In genomic region chr16:72818286-72818845, GRCh38 we compare ENCODE assay signal across 15 cellular contexts.
DNase-seq lines count a peak whose midpoint lies in the region; ATAC-seq and TF ChIP-seq lines count a peak whose summit lies in the region.
"Had no signal": no experiment of that assay in that cellular context is flagged by ENCODE, and none has a peak within 500 bp of the region (broad histone marks: within the 10 kb centered on the region; RNA-seq: fewer than 3 reads in every experiment).

No MANE protein-coding gene starts in this region.

- no peaks in the 10 kb centered on the region for H3K9me2 ChIP-seq in HCT116 (ENCODE audit: insufficient read depth)

- TF ChIP-seq CTCF in AG09309 (IDR thresholded peaks at IDR 0.05; ENCODE audit: control insufficient read depth, insufficient read depth, low read depth, low read length, missing control alignments) (peak; percentile 31), HCT116 (IDR thresholded peaks at IDR 0.05 in 2 of 3, conservative IDR thresholded peaks at IDR 0.05 in 1 of 3; ENCODE audit: borderline replicate concordance in 1 of 3, insufficient read depth in 1 of 3, low read depth in 2 of 3, low read length in 2 of 3) (peak; percentile 8 to 44 (median 27); a peak in 3 of 6 replicates)

- H3K79me2 ChIP-seq in HCT116 (ENCODE audit: insufficient read depth, low read length): no peaks in the 10 kb centered on the region

- H3K27me3 ChIP-seq in HCT116 (ENCODE audit: insufficient read depth, low read length) (no peaks in the 10 kb centered on the region), aorta (ENCODE audit: control insufficient read depth in 1 of 2, insufficient read depth in 2 of 2, low read length in 1 of 2) (no peaks in the 10 kb centered on the region), mesenchymal stem cell (ENCODE audit: control insufficient read depth in 1 of 2, insufficient read depth in 1 of 2, low read length in 2 of 2) (no peaks in the 10 kb centered on the region)
- H3K27me3 ChIP-seq: thyroid gland had no signal

- no peak overlapping the region for H2AK5ac ChIP-seq in mesenchymal stem cell (ENCODE audit: low read length, severe bottlenecking)

- no peak overlapping the region for H3K9ac ChIP-seq in HCT116 (ENCODE audit: low read length)
- no peak overlapping the region for H3K9ac ChIP-seq in mesenchymal stem cell (ENCODE audit: low read length)
- H3K9ac ChIP-seq: parathyroid adenoma had no signal

- H2AFZ ChIP-seq in HCT116 (ENCODE audit: low read depth, low read length, poor library complexity, severe bottlenecking) (no peak overlapping the region), mesenchymal stem cell (ENCODE audit: low read depth, low read length) (no peak overlapping the region)
- H2AFZ ChIP-seq: parathyroid adenoma had no signal

- H3K9me3 Mint-ChIP-seq in activated CD4-positive, alpha-beta T cell treated with anti-CD3 and anti-CD28 coated beads, Interleukin-2, amount 10 ng/mL, durations not matched to agents 24 days and 14 days: no peaks in the 10 kb centered on the region
- no peaks in the 10 kb centered on the region for H3K9me3 Mint-ChIP-seq in activated T-helper 1 cell treated with anti-CD3 and anti-CD28 coated beads, Interleukin-12 subunit alpha, Interleukin-12 subunit beta, Interleukin-2, Interleukin-4 antibody, amounts not matched to agents 30 ng/mL and 10 ng/mL and 1 ng/mL, durations not matched to agents 14 hours and 24 hours and 36 hours
- H3K9me3 Mint-ChIP-seq: memory B cell had no signal

- peaks cover 2% of the 10 kb centered on the region for H3K79me1 ChIP-seq in mesenchymal stem cell (replicated peaks; ENCODE audit: low read length, poor library complexity, severe bottlenecking)

- no peak overlapping the region for H3K4ac ChIP-seq in mesenchymal stem cell (ENCODE audit: low read depth in 1 of 2, low read length in 2 of 2)

- POLR2A ChIA-PET in HCT116 (lab: Charles Lee): no interaction called here

- no peaks in the 10 kb centered on the region for H3K9me3 ChIP-seq in HCT116 (ENCODE audit: control insufficient read depth in 1 of 2, insufficient read depth in 1 of 2, low read depth in 1 of 2, low read length in 2 of 2)
- no peaks in the 10 kb centered on the region for H3K9me3 ChIP-seq in aorta (ENCODE audit: control insufficient read depth, low read length)
- no peaks in the 10 kb centered on the region for H3K9me3 ChIP-seq in mesenchymal stem cell (ENCODE audit: control insufficient read depth, low read length)
- H3K9me3 ChIP-seq: thyroid gland had no signal

- no peaks in the 10 kb centered on the region for H3K4me1 Mint-ChIP-seq in activated CD4-positive, alpha-beta T cell treated with anti-CD3 and anti-CD28 coated beads, Interleukin-2, amount 10 ng/mL, durations not matched to agents 24 days and 14 days
- peaks cover 4% of the 10 kb centered on the region for H3K4me1 Mint-ChIP-seq in activated T-helper 1 cell treated with anti-CD3 and anti-CD28 coated beads, Interleukin-12 subunit alpha, Interleukin-12 subunit beta, Interleukin-2, Interleukin-4 antibody, amounts not matched to agents 30 ng/mL and 10 ng/mL and 1 ng/mL, durations not matched to agents 14 hours and 24 hours and 36 hours (ENCODE audit: low read depth)
- H3K4me1 Mint-ChIP-seq: memory B cell had no signal

- H3K23ac ChIP-seq in mesenchymal stem cell (ENCODE audit: low read length in 2 of 2): no peak overlapping the region

- no peak overlapping the region for H3K4me3 Mint-ChIP-seq in activated CD4-positive, alpha-beta T cell treated with anti-CD3 and anti-CD28 coated beads, Interleukin-2, amount 10 ng/mL, durations not matched to agents 24 days and 14 days
- H3K4me3 Mint-ChIP-seq in activated T-helper 1 cell treated with anti-CD3 and anti-CD28 coated beads, Interleukin-12 subunit alpha, Interleukin-12 subunit beta, Interleukin-2, Interleukin-4 antibody, amounts not matched to agents 30 ng/mL and 10 ng/mL and 1 ng/mL, durations not matched to agents 14 hours and 24 hours and 36 hours: no peak overlapping the region
- H3K4me3 Mint-ChIP-seq: memory B cell had no signal

- no peaks in the 10 kb centered on the region for H3K36me3 Mint-ChIP-seq in activated CD4-positive, alpha-beta T cell treated with anti-CD3 and anti-CD28 coated beads, Interleukin-2, amount 10 ng/mL, durations not matched to agents 24 days and 14 days (ENCODE audit: low read depth)
- H3K36me3 Mint-ChIP-seq in activated T-helper 1 cell treated with anti-CD3 and anti-CD28 coated beads, Interleukin-12 subunit alpha, Interleukin-12 subunit beta, Interleukin-2, Interleukin-4 antibody, amounts not matched to agents 30 ng/mL and 10 ng/mL and 1 ng/mL, durations not matched to agents 14 hours and 24 hours and 36 hours (ENCODE audit: low read depth): no peaks in the 10 kb centered on the region

- H2BK12ac ChIP-seq in mesenchymal stem cell (ENCODE audit: low read length in 2 of 2): no peak overlapping the region

- no peak overlapping the region for H3K27ac Mint-ChIP-seq in activated CD4-positive, alpha-beta T cell treated with anti-CD3 and anti-CD28 coated beads, Interleukin-2, amount 10 ng/mL, durations not matched to agents 24 days and 14 days
- no peak overlapping the region for H3K27ac Mint-ChIP-seq in activated T-helper 1 cell treated with anti-CD3 and anti-CD28 coated beads, Interleukin-12 subunit alpha, Interleukin-12 subunit beta, Interleukin-2, Interleukin-4 antibody, amounts not matched to agents 30 ng/mL and 10 ng/mL and 1 ng/mL, durations not matched to agents 14 hours and 24 hours and 36 hours
- H3K27ac Mint-ChIP-seq: memory B cell had no signal

- BruUV-seq in HCT116 (replicated peaks; lab: Mats Ljungman, UMichigan): no TSS peak

- H4K91ac ChIP-seq in mesenchymal stem cell (ENCODE audit: low read length): no peak overlapping the region

- no peak for TF ChIP-seq POLR2A in HCT116 (IDR thresholded peaks at IDR 0.05; ENCODE audit: borderline replicate concordance, extremely low read depth, insufficient read depth, insufficient read length)

- H3K36me3 ChIP-seq in HCT116 (ENCODE audit: control insufficient read depth in 1 of 2, insufficient read depth in 2 of 2, low read length in 2 of 2): no peaks in the 10 kb centered on the region
- H3K36me3 ChIP-seq in aorta (ENCODE audit: control insufficient read depth in 1 of 2, insufficient read depth in 2 of 2, low read length in 1 of 2): no peaks in the 10 kb centered on the region
- no peaks in the 10 kb centered on the region for H3K36me3 ChIP-seq in mesenchymal stem cell (ENCODE audit: control insufficient read depth in 1 of 2, insufficient read depth in 2 of 2, low read depth in 1 of 2, low read length in 2 of 2)
- H3K36me3 ChIP-seq: thyroid gland had no signal

- TF ChIP-seq RAD21 in HCT116 (IDR thresholded peaks at IDR 0.05; ENCODE audit: low read depth): no peak

- no peak overlapping the region for H3K27ac ChIP-seq in HCT116 (ENCODE audit: low read depth, low read length)
- H3K27ac ChIP-seq in aorta (ENCODE audit: low read depth in 1 of 2, low read length in 2 of 2): no peak overlapping the region
- H3K27ac ChIP-seq in mesenchymal stem cell (ENCODE audit: low read length, poor library complexity, severe bottlenecking): no peak overlapping the region
- H3K27ac ChIP-seq: parathyroid adenoma, thyroid gland had no signal

- H2BK5ac ChIP-seq in mesenchymal stem cell (ENCODE audit: low read depth, low read length, poor library complexity, severe bottlenecking): no peak overlapping the region

- CTCF ChIA-PET in HCT116 (lab: Charles Lee): interaction anchor here (2.0 kb wide), 1 partner anchor 14 kb away, joined by 14 read pairs; no protein-coding TSS in a partner anchor

- H3K4me1 ChIP-seq in HCT116 (ENCODE audit: control insufficient read depth in 1 of 2, insufficient read depth in 2 of 2, low read length in 2 of 2) (no peaks in the 10 kb centered on the region), aorta (ENCODE audit: control insufficient read depth in 1 of 2, insufficient read depth in 2 of 2, low read length in 2 of 2) (peaks cover 0 to 11% of the 10 kb centered on the region in 2 donors), mesenchymal stem cell (ENCODE audit: control insufficient read depth, insufficient read depth, low read depth, low read length) (peaks cover 12% of the 10 kb centered on the region)
- H3K4me1 ChIP-seq: parathyroid adenoma had no signal

- H3K18ac ChIP-seq in mesenchymal stem cell (ENCODE audit: low read depth in 1 of 2, low read length in 2 of 2): no peak overlapping the region

- H3K4me3 ChIP-seq in AG09309 (ENCODE audit: control insufficient read depth, low read depth, low read length) (no peak overlapping the region), HCT116 (replicated peaks in 1 of 2; ENCODE audit: low read depth in 1 of 2, low read length in 2 of 2) (no peak overlapping the region), aorta (ENCODE audit: low read length in 2 of 2) (no peak overlapping the region), mesenchymal stem cell (ENCODE audit: insufficient read depth in 1 of 2, low read depth in 1 of 2, low read length in 2 of 2) (no peak overlapping the region)
- H3K4me3 ChIP-seq: thyroid gland had no signal

- 81 to 83% methylated on average over 4 of the region's 4 CpGs for WGBS in aorta, 2 donors
- 100% methylated on average over 1 of the region's 4 CpGs for WGBS in mesenchymal stem cell

- no peaks in the 10 kb centered on the region for H4K20me1 ChIP-seq in HCT116 (ENCODE audit: insufficient read depth)

- intact Hi-C loops in HCT116 (cut with micrococcal nuclease) (no loop called here), aorta (cut with DNase I) (no loop called here)
- intact Hi-C loops in activated CD4-positive, alpha-beta T cell treated with anti-CD3 and anti-CD28 coated beads, Interleukin-2, amount 10 ng/mL, durations not matched to agents 24 days and 14 days (cut with micrococcal nuclease): no loop called here
- intact Hi-C loops in activated T-helper 1 cell treated with anti-CD3 and anti-CD28 coated beads, Interleukin-12 subunit alpha, Interleukin-12 subunit beta, Interleukin-2, Interleukin-4 antibody, amounts not matched to agents 30 ng/mL and 10 ng/mL and 1 ng/mL, durations not matched to agents 14 hours and 24 hours and 36 hours (cut with micrococcal nuclease): no loop called here

- H3K14ac ChIP-seq in mesenchymal stem cell (ENCODE audit: low read length in 2 of 2): no peak overlapping the region

- ATAC-seq in HCT116: no peak
- no peak for ATAC-seq in aorta (ENCODE audit: low FRiP score)

- H3K27me3 Mint-ChIP-seq in activated CD4-positive, alpha-beta T cell treated with anti-CD3 and anti-CD28 coated beads, Interleukin-2, amount 10 ng/mL, durations not matched to agents 24 days and 14 days: peaks cover 6% of the 10 kb centered on the region
- H3K27me3 Mint-ChIP-seq in activated T-helper 1 cell treated with anti-CD3 and anti-CD28 coated beads, Interleukin-12 subunit alpha, Interleukin-12 subunit beta, Interleukin-2, Interleukin-4 antibody, amounts not matched to agents 30 ng/mL and 10 ng/mL and 1 ng/mL, durations not matched to agents 14 hours and 24 hours and 36 hours (ENCODE audit: insufficient read depth): peaks cover 3% of the 10 kb centered on the region
- H3K27me3 Mint-ChIP-seq: memory B cell had no signal

- no peak overlapping the region for H3K4me2 ChIP-seq in HCT116 (ENCODE audit: low read length)
- no peak overlapping the region for H3K4me2 ChIP-seq in mesenchymal stem cell (ENCODE audit: low read length, poor library complexity, severe bottlenecking)

- no peak overlapping the region for H4K8ac ChIP-seq in mesenchymal stem cell (ENCODE audit: low read length)

- H2BK120ac ChIP-seq in mesenchymal stem cell (ENCODE audit: low read depth, low read length): no peak overlapping the region

- RAD21 ChIA-PET in HCT116 (lab: Charles Lee; ENCODE audit: low non-redundant PET in 1 of 2, low total read pairs in 2 of 2, uncharacterized antibody in 2 of 2, unreplicated experiment in 2 of 2): no interaction called here

- no peak overlapping the region for H2BK15ac ChIP-seq in mesenchymal stem cell (ENCODE audit: low read depth, poor library complexity, severe bottlenecking)

- DNase-seq in AG09309 (ENCODE audit: low read depth) (no peak), HCT116 (ENCODE audit: low read depth, low spot score) (no peak), astrocyte of the hippocampus (ENCODE audit: low read depth, low spot score) (peak; percentile 71), iPS-NIHi7 (ENCODE audit: extremely low spot score) (peak; percentile 43), aorta (no peak), mesenchymal stem cell (no peak)
- no peak for DNase-seq in activated CD4-positive, alpha-beta T cell treated with anti-CD3 and anti-CD28 coated beads, Interleukin-2, amount 10 ng/mL, durations not matched to agents 24 days and 14 days
- DNase-seq in activated T-helper 1 cell treated with anti-CD3 and anti-CD28 coated beads, Interleukin-12 subunit alpha, Interleukin-12 subunit beta, Interleukin-2, Interleukin-4 antibody, amounts not matched to agents 30 ng/mL and 10 ng/mL and 1 ng/mL, durations not matched to agents 14 hours and 24 hours and 36 hours (ENCODE audit: low spot score): no peak
- DNase-seq: activated naive CD4-positive, alpha-beta T cell treated with Interleukin-2 at 50 U/mL for 16 hours; DMS 273 treated with DMSO at 0.1 percent for 48 hours; erythroblast; NCI-H526 treated with DMSO at 0.1 percent for 48 hours; thyroid gland had no signal

Comparison
In these comparisons a context has a peak if more than half of its experiments do, and no peak if none do; other contexts are left out.
1. DNase-seq: peak in astrocyte of the hippocampus (single experiment) and iPS-NIHi7 (single experiment); none in AG09309 (single experiment), HCT116 (single experiment), activated CD4-positive, alpha-beta T cell treated with anti-CD3 and anti-CD28 coated beads, Interleukin-2, amount 10 ng/mL, durations not matched to agents 24 days and 14 days (single experiment), aorta (0 of 2), activated T-helper 1 cell treated with anti-CD3 and anti-CD28 coated beads, Interleukin-12 subunit alpha, Interleukin-12 subunit beta, Interleukin-2, Interleukin-4 antibody, amounts not matched to agents 30 ng/mL and 10 ng/mL and 1 ng/mL, durations not matched to agents 14 hours and 24 hours and 36 hours (single experiment) and mesenchymal stem cell (single experiment).